Comparison of ENCODE assay signal across 8 cellular contexts in genomic region chr5:138544171-138545134, GRCh38. TPM values are rescaled to one million over a fixed set of nuclear protein-coding genes. Genes with fewer than 3 reads are reported as not detected.
DNase-seq lines count a peak whose midpoint lies in the region; FAIRE-seq and TF ChIP-seq lines count a peak whose summit lies in the region.

No MANE protein-coding gene starts in this region.

- peaks cover 3% of the 10 kb centered on the region for H3K36me3 ChIP-seq in bronchial epithelial cell (ENCODE audit: control insufficient read depth, insufficient read depth, low read length)
- H3K36me3 ChIP-seq in uterus: no peaks in the 10 kb centered on the region

- H3K4me3 ChIP-seq in bronchial epithelial cell (ENCODE audit: low read depth, low read length) (peak overlapping the region; percentile 89), uterus (peak overlapping the region; percentile 94 to 95)

- intact Hi-C loops in uterus (cut with DNase I; ENCODE audit: low total_unique reads): no loop called here

- no peak for FAIRE-seq in bronchial epithelial cell (lab: Jason Lieb, UNC)
- no peak for FAIRE-seq in H54 (lab: Jason Lieb, UNC)

- H3K27ac ChIP-seq in uterus: peak overlapping the region; percentile 94 to 99

- TF ChIP-seq CTCF in bronchial epithelial cell (IDR thresholded peaks at IDR 0.05; ENCODE audit: insufficient read depth, low read length, severe bottlenecking) (no peak), uterus (IDR thresholded peaks at IDR 0.05) (no peak)

- no peaks in the 10 kb centered on the region for H3K27me3 ChIP-seq in bronchial epithelial cell (ENCODE audit: control insufficient read depth, insufficient read depth, low read length)
- H3K27me3 ChIP-seq in uterus: no peaks in the 10 kb centered on the region

- peaks cover 8 to 17% of the 10 kb centered on the region in 2 donors for H3K4me1 ChIP-seq in uterus

- DNase-seq in CD1c-positive myeloid dendritic cell (ENCODE audit: extremely low spot score) (peak; percentile 33), M059J (ENCODE audit: low read depth) (peak; percentile 58), bronchial epithelial cell (ENCODE audit: low read depth) (peak; percentile 63), medulla oblongata (ENCODE audit: extremely low spot score) (peak; percentile 13), uterus (peak in 1 of 2 donors; percentile 28), NCI-H2029 treated with DMSO at 0.1 percent for 48 hours (lab: John Stamatoyannopoulos, UW) (no peak), H54 (ENCODE audit: insufficient read length, low spot score) (no peak), DMS153 (lab: John Stamatoyannopoulos, UW) (no peak)

- H3K9me3 ChIP-seq in uterus: no peaks in the 10 kb centered on the region

- TF ChIP-seq POLR2A in uterus (IDR thresholded peaks at IDR 0.05) (no peak), H54 (IDR thresholded peaks at IDR 0.05; ENCODE audit: low read depth, low read length) (no peak)

RNA-seq across cellular contexts. Expression of gene ETF1, which starts 1.4 kb away (rescaled TPM):
- total RNA-seq in M059J (2014; rRNA removed; shearing (Covaris generic)): 74.2 and 91.3 TPM in 2 replicates
- total RNA-seq in bronchial epithelial cell (173 and 183 TPM in 2 replicates), uterus (100 to 1,000 TPM in 2 of 4 donors, 10 to 100 TPM in 2; 40.9 to 129 (median 87.8) TPM)

RNA-seq across cellular contexts. Expression of gene HSPA9, which starts 30.7 kb away (rescaled TPM):
- total RNA-seq in M059J (2014; rRNA removed; shearing (Covaris generic)): 241 and 270 TPM in 2 replicates
- 820 and 1,205 TPM in 2 replicates for total RNA-seq in bronchial epithelial cell
- 100 to 1,000 TPM; 128 to 254 (median 154) TPM for total RNA-seq in uterus

Comparison
In these comparisons a context has a peak if more than half of its experiments do, and no peak if none do; other contexts are left out.
1. DNase-seq: peak in CD1c-positive myeloid dendritic cell (single experiment), M059J (single experiment), bronchial epithelial cell (single experiment) and medulla oblongata (single experiment); none in NCI-H2029 treated with DMSO at 0.1 percent for 48 hours (single experiment), H54 (single experiment) and DMS153 (single experiment).